Comparison of ENCODE assay signal across 10 cellular contexts in genomic region chr5:173745123-173745522, GRCh38.
DNase-seq lines count a peak whose midpoint lies in the region; ATAC-seq and TF ChIP-seq lines count a peak whose summit lies in the region.
"Had no signal": no experiment of that assay in that cellular context is flagged by ENCODE, and none has a peak within 500 bp of the region (broad histone marks: within the 10 kb centered on the region; RNA-seq: fewer than 3 reads in every experiment).

No MANE protein-coding gene starts in this region.

- H3K27me3 Mint-ChIP-seq in Caco-2 (ENCODE audit: insufficient read depth, unreplicated experiment): no peaks in the 10 kb centered on the region

- H3K9me3 ChIP-seq in DOHH2 (ENCODE audit: control insufficient read depth, insufficient read depth, low read length): peaks cover 4% of the 10 kb centered on the region; the same call in 1 of the 2 replicates
- no peaks in the 10 kb centered on the region for H3K9me3 ChIP-seq in HUES64 (ENCODE audit: insufficient read depth, low read depth, low read length)
- no peaks in the 10 kb centered on the region for H3K9me3 ChIP-seq in Caco-2
- H3K9me3 ChIP-seq in suprapubic skin: no peaks in the 10 kb centered on the region
- H3K9me3 ChIP-seq: heart left ventricle had no signal

- H3K79me2 ChIP-seq in DOHH2 (ENCODE audit: control insufficient read depth, low read length): no peaks in the 10 kb centered on the region

- H3K4me3 ChIP-seq in DOHH2 (ENCODE audit: low read length) (peak overlapping the region; percentile 51), HUES64 (ENCODE audit: low read length) (peak overlapping the region; percentile 25), Caco-2 (ENCODE audit: low read depth, low read length) (no peak overlapping the region), suprapubic skin (no peak overlapping the region)
- H3K4me3 ChIP-seq: heart left ventricle had no signal

- TF ChIP-seq CTCF in DOHH2 (IDR thresholded peaks at IDR 0.05; ENCODE audit: low read depth, low read length, poor library complexity, severe bottlenecking): no peak
- TF ChIP-seq CTCF in Caco-2 (IDR thresholded peaks at IDR 0.05; ENCODE audit: insufficient read depth in 1 of 2, low read depth in 1 of 2, low read length in 1 of 2, severe bottlenecking in 1 of 2, unreplicated experiment in 1 of 2): no peak
- no peak for TF ChIP-seq CTCF in suprapubic skin (IDR thresholded peaks at IDR 0.05)

- H3K4me1 ChIP-seq in DOHH2 (ENCODE audit: control insufficient read depth, low read length) (peaks cover 76% of the 10 kb centered on the region), HUES64 (ENCODE audit: insufficient read depth, low read length) (peaks cover 30% of the 10 kb centered on the region), Caco-2 (peaks cover 20% of the 10 kb centered on the region), suprapubic skin (no peaks in the 10 kb centered on the region)

- no peaks in the 10 kb centered on the region for H3K36me3 Mint-ChIP-seq in Caco-2 (ENCODE audit: insufficient read depth, unreplicated experiment)
- H3K36me3 Mint-ChIP-seq in activated naive CD4-positive, alpha-beta T cell treated with anti-CD3 and anti-CD28 coated beads, Interleukin-2, amount 50 U/mL, for 72 hours: no peaks in the 10 kb centered on the region

- CTCF ChIA-PET in Caco-2 (lab: Charles Lee): no interaction called here

- H3K4me3 Mint-ChIP-seq in Caco-2 (ENCODE audit: unreplicated experiment): no peak overlapping the region

- peak overlapping the region; percentile 61 for H3K4me2 ChIP-seq in DOHH2 (ENCODE audit: low read length)

- no peak for TF ChIP-seq EP300 in suprapubic skin (IDR thresholded peaks at IDR 0.05)

- peaks cover 32% of the 10 kb centered on the region for H3K4me1 Mint-ChIP-seq in Caco-2 (ENCODE audit: low read depth, unreplicated experiment)

- H3K27me3 ChIP-seq in DOHH2 (ENCODE audit: control insufficient read depth, low read length): no peaks in the 10 kb centered on the region
- no peaks in the 10 kb centered on the region for H3K27me3 ChIP-seq in HUES64 (ENCODE audit: insufficient read depth, low read length)
- no peaks in the 10 kb centered on the region for H3K27me3 ChIP-seq in Caco-2 (replicated peaks; ENCODE audit: control insufficient read depth, insufficient read depth, low read length)
- H3K27me3 ChIP-seq in suprapubic skin: no peaks in the 10 kb centered on the region
- H3K27me3 ChIP-seq: heart left ventricle had no signal

- H3K9me3 Mint-ChIP-seq in Caco-2 (ENCODE audit: unreplicated experiment): no peaks in the 10 kb centered on the region
- no peaks in the 10 kb centered on the region for H3K9me3 Mint-ChIP-seq in activated naive CD4-positive, alpha-beta T cell treated with anti-CD3 and anti-CD28 coated beads, Interleukin-2, amount 50 U/mL, for 72 hours

- no peak for TF ChIP-seq POLR2A in suprapubic skin (IDR thresholded peaks at IDR 0.05)

- no TSS peak for BruUV-seq in Caco-2 (replicated peaks; lab: Mats Ljungman, UMichigan)

- H3K9ac ChIP-seq in HUES64 (ENCODE audit: low read depth, low read length): peak overlapping the region; percentile 55; the same call in 1 of the 2 replicates

- H4K20me1 ChIP-seq in DOHH2 (ENCODE audit: control insufficient read depth, insufficient read depth, low read depth, low read length): no peaks in the 10 kb centered on the region

- H3K9me2 ChIP-seq in DOHH2 (replicated peaks; ENCODE audit: control insufficient read depth, low read length): no peaks in the 10 kb centered on the region

- POLR2A ChIA-PET in Caco-2 (lab: Charles Lee): no interaction called here

- H3K36me3 ChIP-seq in DOHH2 (ENCODE audit: control insufficient read depth, low read length) (peaks cover 9% of the 10 kb centered on the region), HUES64 (ENCODE audit: insufficient read depth, low read length) (no peaks in the 10 kb centered on the region), Caco-2 (ENCODE audit: control insufficient read depth, insufficient read depth, low read length) (no peaks in the 10 kb centered on the region), suprapubic skin (no peaks in the 10 kb centered on the region)
- H3K36me3 ChIP-seq: heart left ventricle had no signal

- peaks cover 18% of the 10 kb centered on the region for H3F3A ChIP-seq in DOHH2 (ENCODE audit: control insufficient read depth, insufficient read depth)

- intact Hi-C loops in Caco-2 (cut with micrococcal nuclease; ENCODE audit: unreplicated experiment): no loop called here

- in situ Hi-C loops in G401 (cut with HindIII; ENCODE audit: low sequenced_read_pairs): no loop called here

- 47% methylated on average over 4 of the region's 4 CpGs for WGBS in HUES64
- WGBS in suprapubic skin: 56% methylated on average over 4 of the region's 4 CpGs

- peak; percentile 44 for ATAC-seq in GM21367 (IDR thresholded peaks at IDR 0.05; ENCODE audit: unreplicated experiment)
- ATAC-seq in activated naive CD4-positive, alpha-beta T cell treated with anti-CD3 and anti-CD28 coated beads, Interleukin-2, amount 50 U/mL, for 72 hours: no peak
- ATAC-seq: Panc1 had no signal

- no peak overlapping the region for H3K27ac Mint-ChIP-seq in Caco-2 (ENCODE audit: unreplicated experiment)
- H3K27ac Mint-ChIP-seq in activated naive CD4-positive, alpha-beta T cell treated with anti-CD3 and anti-CD28 coated beads, Interleukin-2, amount 50 U/mL, for 72 hours: no peak overlapping the region

- DNase-seq in caudate nucleus (lab: John Stamatoyannopoulos, UW): peak in 23 of 61 donors; percentile 9 to 85 (median 28)
- DNase-seq in Caco-2: no peak
- DNase-seq in activated naive CD4-positive, alpha-beta T cell treated with anti-CD3 and anti-CD28 coated beads, Interleukin-2, amount 50 U/mL, for 72 hours (ENCODE audit: low spot score in 2 of 2): no peak
- DNase-seq in G401 (ENCODE audit: low spot score): no peak
- DNase-seq in suprapubic skin (ENCODE audit: low spot score in 2 of 2): no peak
- DNase-seq: heart left ventricle had no signal

- peak overlapping the region; percentile 91 for H3K27ac ChIP-seq in DOHH2 (ENCODE audit: low read depth, low read length)
- H3K27ac ChIP-seq in HUES64 (ENCODE audit: low read depth, low read length): peak overlapping the region; percentile 62; the same call in 1 of the 2 replicates
- peak overlapping the region; percentile 62 for H3K27ac ChIP-seq in caudate nucleus (ENCODE audit: low read depth, low read length)
- H3K27ac ChIP-seq in suprapubic skin: no peak overlapping the region
- H3K27ac ChIP-seq: heart left ventricle had no signal

Comparison
In these comparisons a context has a peak if more than half of its experiments do, and no peak if none do; other contexts are left out.
1. H3K4me3 ChIP-seq: peak in DOHH2 (single experiment) and HUES64 (single experiment); none in Caco-2 (single experiment) and suprapubic skin (single experiment).